Comparison of ENCODE assay signal across 16 cellular contexts in the genomic region with DNA sequence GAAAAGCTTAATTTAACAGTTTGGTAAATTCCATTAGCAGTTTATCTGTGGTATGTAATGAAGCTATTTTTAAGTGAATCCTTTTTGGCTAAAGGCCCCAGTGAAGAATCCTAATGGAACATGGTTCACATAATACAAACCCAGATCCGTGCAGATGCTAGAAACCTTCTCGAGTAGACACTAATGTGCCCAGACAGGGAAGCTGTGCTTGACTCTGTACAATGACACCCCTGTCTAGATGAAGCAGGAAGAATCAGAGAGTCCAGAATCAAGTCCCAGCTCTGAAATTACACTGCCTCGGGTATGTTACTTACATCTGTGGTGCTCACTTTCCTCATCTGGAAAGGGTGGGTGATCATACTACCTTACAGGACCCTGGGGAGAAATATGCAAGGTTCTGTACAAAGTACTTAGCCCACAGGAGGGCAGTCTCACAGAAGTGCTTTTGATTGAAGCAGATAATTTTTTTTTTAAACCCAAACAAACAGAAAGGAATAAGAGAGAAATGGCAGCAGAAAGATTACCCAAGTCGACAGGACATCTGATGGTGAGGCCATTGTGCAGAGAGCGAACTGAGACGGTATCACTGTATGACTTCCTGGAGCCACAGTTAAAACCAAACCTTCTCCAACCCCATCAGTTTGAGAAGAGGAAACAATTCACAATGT. TPM values are rescaled to one million over a fixed set of nuclear protein-coding genes. Genes with fewer than 3 reads are reported as not detected.
DNase-seq lines count a peak whose midpoint lies in the region; ATAC-seq and TF ChIP-seq lines count a peak whose summit lies in the region.
"Had no signal": no experiment of that assay in that cellular context is flagged by ENCODE, and none has a peak within 500 bp of the region (broad histone marks: within the 10 kb centered on the region; RNA-seq: fewer than 3 reads in every experiment).

No MANE protein-coding gene starts in this region.

- no peaks in the 10 kb centered on the region for H3K9me3 ChIP-seq in ovary
- H3K9me3 ChIP-seq: lower lobe of right lung, SJCRH30 had no signal

- no peak overlapping the region for H3K27ac ChIP-seq in ovary
- H3K27ac ChIP-seq: lower lobe of right lung, SJCRH30 had no signal

- no peak for DNase-seq in activated CD4-positive, alpha-beta T cell treated with anti-CD3 and anti-CD28 coated beads, Interleukin-2, amount 10 ng/mL, durations not matched to agents 7 days and 5 days
- no peak for DNase-seq in activated CD4-positive, alpha-beta T cell treated with anti-CD3 and anti-CD28 coated beads for 1 hour
- DNase-seq in NCI-H2171 (lab: John Stamatoyannopoulos, UW) (peak; percentile 26), chondrocyte (ENCODE audit: low spot score) (no peak), ovary (no peak), NCI-H1105 treated with DMSO at 0.1 percent for 48 hours (lab: John Stamatoyannopoulos, UW) (no peak)
- no peak for DNase-seq in natural killer cell treated with Interleukin-12 subunit alpha and Interleukin-12 subunit beta and Interleukin-15 and Interleukin-18, amount 100 ng/mL, for 72 hours (ENCODE audit: low spot score)
- DNase-seq: central memory CD4-positive, alpha-beta T cell; hypothalamus; lower lobe of right lung; NCI-H2029 treated with DMSO at 0.1 percent for 48 hours; SJCRH30; stimulated activated CD4-positive, alpha-beta T cell treated with anti-CD3 and anti-CD28 coated beads, Interleukin-12 subunit alpha, Interleukin-12 subunit beta, amount 100 ng/mL, for 4 hours; trophoblast cell had no signal

- intact Hi-C loops in ovary (cut with DNase I): no loop called here

- no peaks in the 10 kb centered on the region for H3K36me3 ChIP-seq in ovary
- H3K36me3 ChIP-seq: lower lobe of right lung, SJCRH30 had no signal

- peak overlapping the region; percentile 57 for H3K27ac Mint-ChIP-seq in activated CD4-positive, alpha-beta T cell treated with anti-CD3 and anti-CD28 coated beads, Interleukin-2, amount 10 ng/mL, durations not matched to agents 7 days and 5 days
- H3K27ac Mint-ChIP-seq in chondrocyte (ENCODE audit: unreplicated experiment): no peak overlapping the region
- peak overlapping the region in 1 of 2 donors; percentile 99 for H3K27ac Mint-ChIP-seq in natural killer cell treated with Interleukin-12 subunit alpha and Interleukin-12 subunit beta and Interleukin-15 and Interleukin-18, amount 100 ng/mL, for 72 hours

- WGBS in ovary, 3 donors: 60 to 69% (median 68%) methylated on average over 6 of the region's 6 CpGs

- TF ChIP-seq CTCF in chondrocyte (IDR thresholded peaks at IDR 0.05) (peak; percentile 7), ovary (IDR thresholded peaks at IDR 0.05) (no peak)

- H3K4me1 ChIP-seq in ovary (ENCODE audit: insufficient read depth): no peaks in the 10 kb centered on the region
- H3K4me1 ChIP-seq: lower lobe of right lung, SJCRH30 had no signal

- H3K36me3 Mint-ChIP-seq in activated CD4-positive, alpha-beta T cell treated with anti-CD3 and anti-CD28 coated beads, Interleukin-2, amount 10 ng/mL, durations not matched to agents 7 days and 5 days (ENCODE audit: low read depth): peaks cover 57% of the 10 kb centered on the region
- H3K36me3 Mint-ChIP-seq in chondrocyte (ENCODE audit: low read depth): no peaks in the 10 kb centered on the region
- H3K36me3 Mint-ChIP-seq in natural killer cell treated with Interleukin-12 subunit alpha and Interleukin-12 subunit beta and Interleukin-15 and Interleukin-18, amount 100 ng/mL, for 72 hours: peaks cover 15% of the 10 kb centered on the region

- no peaks in the 10 kb centered on the region for H3K27me3 ChIP-seq in ovary
- H3K27me3 ChIP-seq: SJCRH30 had no signal

- CTCF ChIA-PET in activated CD4-positive, alpha-beta T cell treated with anti-CD3 and anti-CD28 coated beads, Interleukin-2, amount 10 ng/mL, durations not matched to agents 7 days and 5 days (lab: Charles Lee): interaction anchor here (0.8 to 2.6 kb wide), 4 partner anchors 9 to 16 kb away, joined by 3 to 8 read pairs (median 4); a partner anchor contains a TSS

- ATAC-seq in natural killer cell treated with Interleukin-12 subunit alpha and Interleukin-12 subunit beta and Interleukin-15 and Interleukin-18, amount 100 ng/mL, for 72 hours: peak; percentile 50 to 63
- no peak for ATAC-seq in GM21515 (IDR thresholded peaks at IDR 0.05; ENCODE audit: unreplicated experiment)
- ATAC-seq: esophagus mucosa had no signal

- H3K27me3 Mint-ChIP-seq in activated CD4-positive, alpha-beta T cell treated with anti-CD3 and anti-CD28 coated beads, Interleukin-2, amount 10 ng/mL, durations not matched to agents 7 days and 5 days: no peaks in the 10 kb centered on the region
- peaks cover 1% of the 10 kb centered on the region for H3K27me3 Mint-ChIP-seq in chondrocyte (ENCODE audit: low read depth)
- H3K27me3 Mint-ChIP-seq in natural killer cell treated with Interleukin-12 subunit alpha and Interleukin-12 subunit beta and Interleukin-15 and Interleukin-18, amount 100 ng/mL, for 72 hours: no peaks in the 10 kb centered on the region

- no peak for TF ChIP-seq POLR2A in ovary (IDR thresholded peaks at IDR 0.05)

- H3K9me3 Mint-ChIP-seq in activated CD4-positive, alpha-beta T cell treated with anti-CD3 and anti-CD28 coated beads, Interleukin-2, amount 10 ng/mL, durations not matched to agents 7 days and 5 days: peaks cover 11% of the 10 kb centered on the region
- H3K9me3 Mint-ChIP-seq in chondrocyte (ENCODE audit: low read depth): peaks cover 3% of the 10 kb centered on the region
- no peaks in the 10 kb centered on the region for H3K9me3 Mint-ChIP-seq in natural killer cell treated with Interleukin-12 subunit alpha and Interleukin-12 subunit beta and Interleukin-15 and Interleukin-18, amount 100 ng/mL, for 72 hours

- H3K4me3 ChIP-seq in ovary: no peak overlapping the region
- H3K4me3 ChIP-seq: lower lobe of right lung, SJCRH30 had no signal

- peaks cover 54% of the 10 kb centered on the region for H3K4me1 Mint-ChIP-seq in activated CD4-positive, alpha-beta T cell treated with anti-CD3 and anti-CD28 coated beads, Interleukin-2, amount 10 ng/mL, durations not matched to agents 7 days and 5 days
- no peaks in the 10 kb centered on the region for H3K4me1 Mint-ChIP-seq in chondrocyte (ENCODE audit: low read depth)
- H3K4me1 Mint-ChIP-seq in natural killer cell treated with Interleukin-12 subunit alpha and Interleukin-12 subunit beta and Interleukin-15 and Interleukin-18, amount 100 ng/mL, for 72 hours (ENCODE audit: low read depth in 2 of 2): peaks cover 63 to 70% of the 10 kb centered on the region in 2 donors

- POLR2A ChIA-PET in activated CD4-positive, alpha-beta T cell treated with anti-CD3 and anti-CD28 coated beads, Interleukin-2, amount 10 ng/mL, durations not matched to agents 7 days and 5 days (lab: Charles Lee): no interaction called here

- no peak overlapping the region for H3K4me3 Mint-ChIP-seq in activated CD4-positive, alpha-beta T cell treated with anti-CD3 and anti-CD28 coated beads, Interleukin-2, amount 10 ng/mL, durations not matched to agents 7 days and 5 days
- H3K4me3 Mint-ChIP-seq in chondrocyte (ENCODE audit: unreplicated experiment): no peak overlapping the region
- H3K4me3 Mint-ChIP-seq in natural killer cell treated with Interleukin-12 subunit alpha and Interleukin-12 subunit beta and Interleukin-15 and Interleukin-18, amount 100 ng/mL, for 72 hours: peak overlapping the region; percentile 87

- TF ChIP-seq EP300 in ovary (IDR thresholded peaks at IDR 0.05): no peak

RNA-seq across cellular contexts. Expression of a gene that starts 8.6 kb away (rescaled TPM):
- 10 to 100 TPM; 33.3 to 39.5 TPM for total RNA-seq in activated CD4-positive, alpha-beta T cell treated with anti-CD3 and anti-CD28 coated beads, Interleukin-2, amount 10 ng/mL, durations not matched to agents 7 days and 5 days
- 0.48 to 0.82 TPM (median 0.82 TPM) in 3 replicates for total RNA-seq in chondrocyte
- 100 to 1,000 TPM; 134 to 139 TPM for total RNA-seq in natural killer cell treated with Interleukin-12 subunit alpha and Interleukin-12 subunit beta and Interleukin-15 and Interleukin-18, amount 100 ng/mL, for 72 hours
- 1 to 10 TPM; 1.8 to 7.7 (median 4.5) TPM for total RNA-seq in ovary
- 1 to 10 TPM; 2.3 to 4.4 TPM for polyA plus RNA-seq in ovary
